12 cellular contexts compared by ENCODE assay signal in genomic region chr12:131105351-131105735, GRCh38.
DNase-seq lines count a peak whose midpoint lies in the region; ATAC-seq and TF ChIP-seq lines count a peak whose summit lies in the region.
"Had no signal": no experiment of that assay in that cellular context is flagged by ENCODE, and none has a peak within 500 bp of the region (broad histone marks: within the 10 kb centered on the region; RNA-seq: fewer than 3 reads in every experiment).

No MANE protein-coding gene starts in this region.

- peaks cover 5% of the 10 kb centered on the region for H3K27me3 Mint-ChIP-seq in activated CD8-positive, alpha-beta T cell treated with anti-CD3 and anti-CD28 coated beads for 36 hours
- H3K27me3 Mint-ChIP-seq in activated CD8-positive, alpha-beta T cell treated with anti-CD3 and anti-CD28 coated beads, Interleukin-2, amount 10 ng/mL, durations not matched to agents 7 days and 5 days (ENCODE audit: low read depth): no peaks in the 10 kb centered on the region
- H3K27me3 Mint-ChIP-seq in glutamatergic neuron (ENCODE audit: unreplicated experiment): peaks cover 2% of the 10 kb centered on the region
- H3K27me3 Mint-ChIP-seq in stimulated activated naive B cell treated with anti-CD40 and anti-IgM and Interleukin-4, amounts not matched to agents 10 μg/mL and 1 μg/mL and 100 μg/mL, for 72 hours: peaks cover 3 to 23% of the 10 kb centered on the region in 2 donors

- H3K9me2 ChIP-seq in PC-3 (replicated peaks; ENCODE audit: low read length): no peaks in the 10 kb centered on the region

- no peak for DNase-seq in activated CD8-positive, alpha-beta T cell treated with anti-CD3 and anti-CD28 coated beads for 36 hours
- no peak for DNase-seq in activated CD8-positive, alpha-beta T cell treated with anti-CD3 and anti-CD28 coated beads, Interleukin-2, amount 10 ng/mL, durations not matched to agents 7 days and 5 days
- no peak for DNase-seq in PC-3
- DNase-seq in glutamatergic neuron: peak; percentile 11
- no peak for DNase-seq in stimulated activated naive B cell treated with anti-CD40 and anti-IgM and Interleukin-4, amounts not matched to agents 10 μg/mL and 1 μg/mL and 100 μg/mL, for 72 hours
- DNase-seq in AG20443 (ENCODE audit: low spot score): no peak

- no peaks in the 10 kb centered on the region for H3K36me3 ChIP-seq in PC-3 (ENCODE audit: low read depth, low read length)
- H3K36me3 ChIP-seq: BE2C had no signal

- H3K4me3 ChIP-seq in PC-3 (ENCODE audit: low read length): no peak overlapping the region

- H3K4me3 Mint-ChIP-seq in activated CD8-positive, alpha-beta T cell treated with anti-CD3 and anti-CD28 coated beads for 36 hours: no peak overlapping the region
- no peak overlapping the region for H3K4me3 Mint-ChIP-seq in activated CD8-positive, alpha-beta T cell treated with anti-CD3 and anti-CD28 coated beads, Interleukin-2, amount 10 ng/mL, durations not matched to agents 7 days and 5 days
- H3K4me3 Mint-ChIP-seq in glutamatergic neuron (ENCODE audit: unreplicated experiment): no peak overlapping the region
- no peak overlapping the region for H3K4me3 Mint-ChIP-seq in stimulated activated naive B cell treated with anti-CD40 and anti-IgM and Interleukin-4, amounts not matched to agents 10 μg/mL and 1 μg/mL and 100 μg/mL, for 72 hours

- H4K20me1 ChIP-seq in PC-3 (ENCODE audit: low read length): no peaks in the 10 kb centered on the region

- no peak for ATAC-seq in activated CD8-positive, alpha-beta T cell treated with anti-CD3 and anti-CD28 coated beads for 36 hours
- ATAC-seq in activated CD8-positive, alpha-beta T cell treated with anti-CD3 and anti-CD28 coated beads, Interleukin-2, amount 10 ng/mL, durations not matched to agents 7 days and 5 days: no peak
- ATAC-seq in PC-3 (no peak), HG02588 (IDR thresholded peaks at IDR 0.05; ENCODE audit: unreplicated experiment) (no peak), GM19463 (IDR thresholded peaks at IDR 0.05; ENCODE audit: unreplicated experiment) (no peak)
- ATAC-seq in stimulated activated naive B cell treated with anti-CD40 and anti-IgM and Interleukin-4, amounts not matched to agents 10 μg/mL and 1 μg/mL and 100 μg/mL, for 72 hours (replicated peaks): no peak

- no peak for TF ChIP-seq CTCF in activated CD8-positive, alpha-beta T cell treated with anti-CD3 and anti-CD28 coated beads for 36 hours (IDR thresholded peaks at IDR 0.05)
- TF ChIP-seq CTCF in PC-3 (conservative IDR thresholded peaks at IDR 0.05; ENCODE audit: low read depth, low read length) (no peak), glutamatergic neuron (IDR thresholded peaks at IDR 0.05; ENCODE audit: partially characterized antibody, unreplicated experiment) (no peak)

- H3F3A ChIP-seq in PC-3 (ENCODE audit: low read length, unreplicated experiment): no peaks in the 10 kb centered on the region

- peaks cover 46% of the 10 kb centered on the region for H3K27me3 ChIP-seq in PC-3 (ENCODE audit: low read length)
- H3K27me3 ChIP-seq: BE2C had no signal

- H3K9me3 ChIP-seq in PC-3 (ENCODE audit: low read length): no peaks in the 10 kb centered on the region

- POLR2A ChIA-PET in activated CD8-positive, alpha-beta T cell treated with anti-CD3 and anti-CD28 coated beads for 36 hours (lab: Charles Lee): interaction anchor here (1.2 to 1.7 kb wide), 2 partner anchors 10 to 27 kb away, joined by 3 to 5 read pairs; no protein-coding TSS in a partner anchor
- POLR2A ChIA-PET in activated CD8-positive, alpha-beta T cell treated with anti-CD3 and anti-CD28 coated beads, Interleukin-2, amount 10 ng/mL, durations not matched to agents 7 days and 5 days (lab: Charles Lee): interaction anchor here (0.6 kb wide), 1 partner anchor 289 kb away, joined by 3 read pairs; no protein-coding TSS in a partner anchor
- POLR2A ChIA-PET in PC-3 (lab: Charles Lee; ENCODE audit: unreplicated experiment): no interaction called here

- H3K79me2 ChIP-seq in PC-3 (ENCODE audit: low read length): no peaks in the 10 kb centered on the region

- H3K36me3 Mint-ChIP-seq in activated CD8-positive, alpha-beta T cell treated with anti-CD3 and anti-CD28 coated beads for 36 hours (ENCODE audit: low read depth): no peaks in the 10 kb centered on the region
- no peaks in the 10 kb centered on the region for H3K36me3 Mint-ChIP-seq in activated CD8-positive, alpha-beta T cell treated with anti-CD3 and anti-CD28 coated beads, Interleukin-2, amount 10 ng/mL, durations not matched to agents 7 days and 5 days (ENCODE audit: low read depth)
- peaks cover 6% of the 10 kb centered on the region for H3K36me3 Mint-ChIP-seq in glutamatergic neuron (ENCODE audit: unreplicated experiment)
- H3K36me3 Mint-ChIP-seq in stimulated activated naive B cell treated with anti-CD40 and anti-IgM and Interleukin-4, amounts not matched to agents 10 μg/mL and 1 μg/mL and 100 μg/mL, for 72 hours: peaks cover 0 to 4% of the 10 kb centered on the region in 2 donors
- H3K36me3 Mint-ChIP-seq: naive B cell had no signal

- intact Hi-C loops in activated CD8-positive, alpha-beta T cell treated with anti-CD3 and anti-CD28 coated beads for 36 hours (cut with micrococcal nuclease): no loop called here
- intact Hi-C loops in PC-3 (cut with micrococcal nuclease): no loop called here

- CTCF ChIA-PET in activated CD8-positive, alpha-beta T cell treated with anti-CD3 and anti-CD28 coated beads for 36 hours (lab: Charles Lee): interaction anchor here (0.9 to 7.0 kb wide), 25 partner anchors 10 to 501 kb away, joined by 3 to 166 read pairs (median 4); no protein-coding TSS in a partner anchor
- CTCF ChIA-PET in activated CD8-positive, alpha-beta T cell treated with anti-CD3 and anti-CD28 coated beads, Interleukin-2, amount 10 ng/mL, durations not matched to agents 7 days and 5 days (lab: Charles Lee): interaction anchor here (0.7 to 6.8 kb wide), 20 partner anchors 10 to 725 kb away, joined by 3 to 104 read pairs (median 4); no protein-coding TSS in a partner anchor
- CTCF ChIA-PET in PC-3 (lab: Charles Lee): interaction anchor here (1.5 kb wide), 1 partner anchor 350 kb away, joined by 8 read pairs; no protein-coding TSS in a partner anchor

- peak overlapping the region; percentile 83 for H3K27ac Mint-ChIP-seq in activated CD8-positive, alpha-beta T cell treated with anti-CD3 and anti-CD28 coated beads for 36 hours
- H3K27ac Mint-ChIP-seq in activated CD8-positive, alpha-beta T cell treated with anti-CD3 and anti-CD28 coated beads, Interleukin-2, amount 10 ng/mL, durations not matched to agents 7 days and 5 days: no peak overlapping the region
- H3K27ac Mint-ChIP-seq in glutamatergic neuron (ENCODE audit: unreplicated experiment): peak overlapping the region; percentile 35
- peak overlapping the region; percentile 91 for H3K27ac Mint-ChIP-seq in stimulated activated naive B cell treated with anti-CD40 and anti-IgM and Interleukin-4, amounts not matched to agents 10 μg/mL and 1 μg/mL and 100 μg/mL, for 72 hours

- no peaks in the 10 kb centered on the region for H3K4me1 ChIP-seq in PC-3 (ENCODE audit: insufficient read depth, low read length)

- no peak overlapping the region for H3K27ac ChIP-seq in PC-3 (ENCODE audit: low read length)
- H3K27ac ChIP-seq: 22Rv1, KMS-11 had no signal

- H3K4me1 Mint-ChIP-seq in activated CD8-positive, alpha-beta T cell treated with anti-CD3 and anti-CD28 coated beads for 36 hours (ENCODE audit: low read depth): peaks cover 23% of the 10 kb centered on the region
- H3K4me1 Mint-ChIP-seq in activated CD8-positive, alpha-beta T cell treated with anti-CD3 and anti-CD28 coated beads, Interleukin-2, amount 10 ng/mL, durations not matched to agents 7 days and 5 days (ENCODE audit: low read depth): peaks cover 20% of the 10 kb centered on the region
- H3K4me1 Mint-ChIP-seq in glutamatergic neuron (ENCODE audit: low read depth, unreplicated experiment): peaks cover 9% of the 10 kb centered on the region
- H3K4me1 Mint-ChIP-seq in stimulated activated naive B cell treated with anti-CD40 and anti-IgM and Interleukin-4, amounts not matched to agents 10 μg/mL and 1 μg/mL and 100 μg/mL, for 72 hours: peaks cover 25 to 44% of the 10 kb centered on the region in 2 donors

- no peak overlapping the region for H3K9ac ChIP-seq in PC-3 (ENCODE audit: low read length)
- H3K9ac ChIP-seq: KMS-11 had no signal

- peak overlapping the region; percentile 56; the same call in 1 of the 2 replicates for H2AFZ ChIP-seq in PC-3 (ENCODE audit: low read length)

- H3K4me2 ChIP-seq in PC-3 (ENCODE audit: low read length): no peak overlapping the region
- H3K4me2 ChIP-seq: KMS-11 had no signal

- BruUV-seq in PC-3 (replicated peaks; lab: Mats Ljungman, UMichigan): no TSS peak

- H3K9me3 Mint-ChIP-seq in activated CD8-positive, alpha-beta T cell treated with anti-CD3 and anti-CD28 coated beads for 36 hours: peaks cover 7% of the 10 kb centered on the region
- H3K9me3 Mint-ChIP-seq in activated CD8-positive, alpha-beta T cell treated with anti-CD3 and anti-CD28 coated beads, Interleukin-2, amount 10 ng/mL, durations not matched to agents 7 days and 5 days (ENCODE audit: insufficient read depth): no peaks in the 10 kb centered on the region
- peaks cover 5% of the 10 kb centered on the region for H3K9me3 Mint-ChIP-seq in glutamatergic neuron (ENCODE audit: unreplicated experiment)
- H3K9me3 Mint-ChIP-seq in stimulated activated naive B cell treated with anti-CD40 and anti-IgM and Interleukin-4, amounts not matched to agents 10 μg/mL and 1 μg/mL and 100 μg/mL, for 72 hours: peaks cover 4% of the 10 kb centered on the region in 2 donors
